1 cellular context compared by ENCODE assay signal in the genomic region with DNA sequence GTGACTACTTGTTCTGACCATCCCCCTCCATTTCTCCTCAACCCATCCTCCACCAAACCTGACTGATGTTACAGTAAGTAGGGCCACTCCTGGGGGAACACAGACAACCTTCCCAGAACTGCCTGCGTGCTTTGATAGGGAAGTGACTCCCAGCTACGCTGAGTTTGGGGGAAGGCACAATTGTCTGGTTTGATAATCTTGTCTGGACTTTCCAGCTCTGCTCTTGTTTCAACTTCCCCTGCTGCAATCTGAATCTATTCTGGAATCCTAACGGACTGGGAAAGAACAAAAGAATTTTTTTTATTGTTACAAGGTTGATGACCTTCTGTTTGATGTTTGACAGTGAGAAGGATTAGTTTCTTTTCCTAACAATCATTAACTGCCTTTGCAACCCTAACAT.
TF ChIP-seq lines count a peak whose summit lies in the region.

No MANE protein-coding gene starts in this region.

TF ChIP-seq in SK-N-SH, 30 proteins besides CTCF, POLR2A, EP300 and RAD21 (continued from another document):
- TF ChIP-seq, protein P1, sequence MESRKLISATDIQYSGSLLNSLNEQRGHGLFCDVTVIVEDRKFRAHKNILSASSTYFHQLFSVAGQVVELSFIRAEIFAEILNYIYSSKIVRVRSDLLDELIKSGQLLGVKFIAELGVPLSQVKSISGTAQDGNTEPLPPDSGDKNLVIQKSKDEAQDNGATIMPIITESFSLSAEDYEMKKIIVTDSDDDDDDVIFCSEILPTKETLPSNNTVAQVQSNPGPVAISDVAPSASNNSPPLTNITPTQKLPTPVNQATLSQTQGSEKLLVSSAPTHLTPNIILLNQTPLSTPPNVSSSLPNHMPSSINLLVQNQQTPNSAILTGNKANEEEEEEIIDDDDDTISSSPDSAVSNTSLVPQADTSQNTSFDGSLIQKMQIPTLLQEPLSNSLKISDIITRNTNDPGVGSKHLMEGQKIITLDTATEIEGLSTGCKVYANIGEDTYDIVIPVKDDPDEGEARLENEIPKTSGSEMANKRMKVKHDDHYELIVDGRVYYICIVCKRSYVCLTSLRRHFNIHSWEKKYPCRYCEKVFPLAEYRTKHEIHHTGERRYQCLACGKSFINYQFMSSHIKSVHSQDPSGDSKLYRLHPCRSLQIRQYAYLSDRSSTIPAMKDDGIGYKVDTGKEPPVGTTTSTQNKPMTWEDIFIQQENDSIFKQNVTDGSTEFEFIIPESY (IDR thresholded peaks at IDR 0.05; ENCODE audit: borderline replicate concordance, low read depth), result no peak
